In genomic region chr3:165195628-165196576, GRCh38 we compare ENCODE assay signal across 9 cellular contexts. TPM values are rescaled to one million over a fixed set of nuclear protein-coding genes. Genes with fewer than 3 reads are reported as not detected.
DNase-seq lines count a peak whose midpoint lies in the region; ATAC-seq, FAIRE-seq and TF ChIP-seq lines count a peak whose summit lies in the region.
"Had no signal": no experiment of that assay in that cellular context is flagged by ENCODE, and none has a peak within 500 bp of the region (broad histone marks: within the 10 kb centered on the region; RNA-seq: fewer than 3 reads in every experiment).

SLITRK3 (minus strand) TSS chr3:165196384; CDS start chr3:165190830, 5,554 bp downstream.

- H3K9me3 ChIP-seq in body of pancreas (no peaks in the 10 kb centered on the region), left lung (no peaks in the 10 kb centered on the region)

- intact Hi-C loops in activated CD4-positive, alpha-beta T cell treated with anti-CD3 and anti-CD28 coated beads, Interleukin-2, amount 10 ng/mL, durations not matched to agents 24 days and 14 days (cut with micrococcal nuclease) = no loop called here
- intact Hi-C loops in body of pancreas (cut with DNase I) = no loop called here
- intact Hi-C loops in left lung (cut with DNase I) = no loop called here

- peak; percentile 46 for ATAC-seq in body of pancreas
- peak; percentile 59 for ATAC-seq in left lung
- ATAC-seq in GM21529 (IDR thresholded peaks at IDR 0.05; ENCODE audit: unreplicated experiment) = no peak
- ATAC-seq in HG03139 (IDR thresholded peaks at IDR 0.05; ENCODE audit: unreplicated experiment) = no peak

- TF ChIP-seq CTCF in body of pancreas (IDR thresholded peaks at IDR 0.05) (no peak), left lung (IDR thresholded peaks at IDR 0.05) (no peak)

- no peak within 1 kb of the TSS for H3K27ac ChIP-seq in body of pancreas
- no peak within 1 kb of the TSS for H3K27ac ChIP-seq in left lung
- H3K27ac ChIP-seq in temporal lobe (ENCODE audit: low read depth, low read length) = peak within 1 kb of the TSS; percentile 83

- WGBS in body of pancreas, 2 donors = 2 to 3% methylated on average over 40 to 43 of the region's 43 CpGs

- peaks cover 59% of the 10 kb centered on the region for H3K27me3 Mint-ChIP-seq in activated CD4-positive, alpha-beta T cell treated with anti-CD3 and anti-CD28 coated beads, Interleukin-2, amount 10 ng/mL, durations not matched to agents 24 days and 14 days

- H3K36me3 ChIP-seq in body of pancreas (replicated peaks in 1 of 2; ENCODE audit: insufficient read depth in 1 of 2, low read depth in 2 of 2) = no peaks in the 10 kb centered on the region
- no peaks in the 10 kb centered on the region for H3K36me3 ChIP-seq in left lung

- H3K4me1 ChIP-seq in body of pancreas (peaks cover 41% of the 10 kb centered on the region), left lung (peaks cover 7 to 11% of the 10 kb centered on the region in 2 donors)

- H3K4me1 Mint-ChIP-seq in activated CD4-positive, alpha-beta T cell treated with anti-CD3 and anti-CD28 coated beads, Interleukin-2, amount 10 ng/mL, durations not matched to agents 24 days and 14 days = peaks cover 8% of the 10 kb centered on the region

- H3K27me3 ChIP-seq in body of pancreas = peaks cover 0 to 39% of the 10 kb centered on the region in 2 donors
- peaks cover 59 to 88% of the 10 kb centered on the region in 2 donors for H3K27me3 ChIP-seq in left lung

- H3K36me3 Mint-ChIP-seq in activated CD4-positive, alpha-beta T cell treated with anti-CD3 and anti-CD28 coated beads, Interleukin-2, amount 10 ng/mL, durations not matched to agents 24 days and 14 days (ENCODE audit: low read depth) = no peaks in the 10 kb centered on the region

- no peak for FAIRE-seq in HTR-8/SVneo (lab: Jason Lieb, UNC)

- no peak within 1 kb of the TSS for H3K27ac Mint-ChIP-seq in activated CD4-positive, alpha-beta T cell treated with anti-CD3 and anti-CD28 coated beads, Interleukin-2, amount 10 ng/mL, durations not matched to agents 24 days and 14 days

- TF ChIP-seq POLR2A in body of pancreas (IDR thresholded peaks at IDR 0.05) = no peak

- H3K4me3 ChIP-seq in body of pancreas (peak within 1 kb of the TSS; percentile 0 to 3), left lung (no peak within 1 kb of the TSS)

- DNase-seq in activated CD4-positive, alpha-beta T cell treated with anti-CD3 and anti-CD28 coated beads, Interleukin-2, amount 10 ng/mL, durations not matched to agents 24 days and 14 days = no peak
- no peak for DNase-seq in activated CD4-positive, alpha-beta T cell treated with anti-CD3 and anti-CD28 coated beads for 4 hours
- no peak for DNase-seq in body of pancreas
- DNase-seq in left lung = no peak
- DNase-seq in HTR-8/SVneo (ENCODE audit: insufficient read length, low spot score) = no peak
- DNase-seq: DMS79 had no signal

- peak within 1 kb of the TSS; percentile 6 for H3K4me3 Mint-ChIP-seq in activated CD4-positive, alpha-beta T cell treated with anti-CD3 and anti-CD28 coated beads, Interleukin-2, amount 10 ng/mL, durations not matched to agents 24 days and 14 days

- no peaks in the 10 kb centered on the region for H3K9me3 Mint-ChIP-seq in activated CD4-positive, alpha-beta T cell treated with anti-CD3 and anti-CD28 coated beads, Interleukin-2, amount 10 ng/mL, durations not matched to agents 24 days and 14 days

RNA-seq across cellular contexts. Expression of gene SLITRK3, which starts in this region (rescaled TPM):
- total RNA-seq in activated CD4-positive, alpha-beta T cell treated with anti-CD3 and anti-CD28 coated beads, Interleukin-2, amount 10 ng/mL, durations not matched to agents 24 days and 14 days = not detected in 2 replicates
- not detected for total RNA-seq in body of pancreas
- under 1 TPM; 0.06 to 0.37 TPM for total RNA-seq in left lung
- 10.3 TPM for total RNA-seq in temporal lobe

Comparison
In these comparisons a context has a peak if more than half of its experiments do, and no peak if none do; other contexts are left out.
1. Peak in ATAC-seq and H3K4me3 ChIP-seq in body of pancreas; RNA of the gene not detected or under 1 TPM.
2. Peak in ATAC-seq in left lung; RNA of the gene not detected or under 1 TPM.